11 cellular contexts compared by ENCODE assay signal in the genomic region with DNA sequence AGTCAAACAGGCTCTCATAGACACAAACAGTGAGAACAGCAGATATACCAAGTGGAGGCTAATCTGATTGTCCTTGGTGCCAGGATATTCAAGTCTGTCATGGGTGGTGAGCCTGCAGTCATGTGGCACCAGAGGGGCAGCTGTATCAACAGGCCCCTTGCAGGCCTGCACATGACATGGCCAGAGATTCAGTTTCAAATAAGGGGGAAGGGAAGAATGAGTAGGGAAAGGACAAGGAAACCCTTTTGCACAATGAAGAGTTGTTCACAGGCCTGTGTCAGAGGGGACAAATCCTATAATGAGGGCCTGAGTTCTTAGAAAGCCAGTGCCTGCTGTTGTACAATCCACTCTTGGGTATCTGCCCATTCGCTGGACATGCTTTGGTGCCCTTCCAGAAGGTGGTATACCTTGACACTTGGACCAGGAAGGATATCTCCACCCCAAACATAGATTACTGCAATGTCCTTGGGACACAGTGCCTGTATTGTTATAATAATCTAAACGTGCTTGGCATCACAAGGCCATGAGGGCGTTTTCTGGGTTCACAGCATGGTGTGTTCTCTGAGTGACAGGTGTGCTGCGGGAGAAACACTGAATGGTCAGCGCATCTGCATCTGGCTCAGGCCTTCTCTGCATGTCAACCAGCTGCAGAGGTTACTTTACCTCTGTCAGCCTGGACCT. TPM values are rescaled to one million over a fixed set of nuclear protein-coding genes. Genes with fewer than 3 reads are reported as not detected.
A peak's percentile ranks its signal among the peaks of the same experiment; 100 is the strongest.
DNase-seq lines count a peak whose midpoint lies in the region; ATAC-seq and TF ChIP-seq lines count a peak whose summit lies in the region.
"Had no signal": no experiment of that assay in that cellular context is flagged by ENCODE, and none has a peak within 500 bp of the region (broad histone marks: within the 10 kb centered on the region; RNA-seq: fewer than 3 reads in every experiment).

No MANE protein-coding gene starts in this region.

- H3K4me3 ChIP-seq in transverse colon (no peak overlapping the region), WERI-Rb-1 (ENCODE audit: low read depth, low read length) (no peak overlapping the region)
- H3K4me3 ChIP-seq: tibial artery had no signal

- 29 to 45% methylated on average over 1 to 5 of the region's 5 CpGs for WGBS in transverse colon (ENCODE audit: low coverage in 1 of 2), 2 donors

- intact Hi-C loops in transverse colon (cut with DNase I; ENCODE audit: low total_unique reads) = no loop called here

- ATAC-seq in HG03095 (IDR thresholded peaks at IDR 0.05; ENCODE audit: unreplicated experiment) = no peak

- TF ChIP-seq CTCF in transverse colon (IDR thresholded peaks at IDR 0.05) (no peak), WERI-Rb-1 (IDR thresholded peaks at IDR 0.05; ENCODE audit: low read depth, low read length) (no peak)

- TF ChIP-seq POLR2A in transverse colon (IDR thresholded peaks at IDR 0.05) = peak; percentile 44

- no peaks in the 10 kb centered on the region for H3K36me3 ChIP-seq in transverse colon
- no peaks in the 10 kb centered on the region for H3K36me3 ChIP-seq in WERI-Rb-1
- H3K36me3 ChIP-seq: tibial artery had no signal

- in situ Hi-C loops in transverse colon (cut with MboI; ENCODE audit: low pct_ligation_motif_present in 1 of 4, low pct_unique_long_range_greater_than_20kb in 1 of 4, low sequenced_read_pairs in 3 of 4) = no loop called here

- DNase-seq in NCI-H345 (lab: John Stamatoyannopoulos, UW) (peak; percentile 61), NCI-H345 treated with DMSO at 0.1 percent for 48 hours (lab: John Stamatoyannopoulos, UW; ENCODE audit: unreplicated experiment) (no peak), caudate nucleus (lab: John Stamatoyannopoulos, UW) (peak in 42 of 61 donors; percentile 7 to 70 (median 40)), mucosa of gallbladder (ENCODE audit: low spot score) (peak; percentile 40), transverse colon (peak; percentile 74), WERI-Rb-1 (no peak), EL (no peak)
- DNase-seq: activated CD8-positive, alpha-beta memory T cell treated with anti-CD3 and anti-CD28 coated beads, Interleukin-2, amount 50 U/mL, for 4 hours; NCI-H1694; tibial artery had no signal

- peaks cover 0 to 46% (median 39%) of the 10 kb centered on the region in 4 donors for H3K4me1 ChIP-seq in transverse colon

- H3K9me3 ChIP-seq in transverse colon = no peaks in the 10 kb centered on the region
- no peaks in the 10 kb centered on the region for H3K9me3 ChIP-seq in WERI-Rb-1 (ENCODE audit: severe bottlenecking)
- H3K9me3 ChIP-seq: tibial artery had no signal

- H3K27ac ChIP-seq in caudate nucleus (ENCODE audit: low read depth, low read length) (peak overlapping the region; percentile 83), transverse colon (peak overlapping the region; percentile 84 to 94 (median 89)), WERI-Rb-1 (no peak overlapping the region)
- H3K27ac ChIP-seq: tibial artery had no signal

- TF ChIP-seq EP300 in transverse colon (IDR thresholded peaks at IDR 0.05; ENCODE audit: low read depth) = peak; percentile 69

- H3K27me3 ChIP-seq in transverse colon = peaks cover 18% of the 10 kb centered on the region
- H3K27me3 ChIP-seq in WERI-Rb-1 (ENCODE audit: insufficient read depth, low read depth, severe bottlenecking) = no peaks in the 10 kb centered on the region

RNA-seq across cellular contexts. Expression of a gene that starts 1.9 kb away (rescaled TPM):
- 1.6 TPM for total RNA-seq in mucosa of gallbladder
- 100 to 1,000 TPM in 2 of 4 donors, 10 to 100 TPM in 2; 32.8 to 179 (median 114) TPM for total RNA-seq in transverse colon

RNA-seq across cellular contexts. Expression of a gene that starts 54.5 kb away (rescaled TPM):
- total RNA-seq in mucosa of gallbladder (not detected), transverse colon (under 1 TPM in 1 of 4 donors, not detected in 3; 0.64 TPM)

Comparison
In these comparisons a context has a peak if more than half of its experiments do, and no peak if none do; other contexts are left out.
1. DNase-seq: peak in NCI-H345 (single experiment), caudate nucleus (42 of 61), mucosa of gallbladder (single experiment) and transverse colon (single experiment); none in NCI-H345 treated with DMSO at 0.1 percent for 48 hours (single experiment), WERI-Rb-1 (single experiment) and EL (single experiment).
2. RNA of a gene that starts 1.9 kb away (total RNA-seq): 32.8 to 179 TPM in transverse colon; 1.6 TPM in mucosa of gallbladder (single experiment); every median in the first group is over 10 times any median in the second.